ENCODE assay signal across 8 cellular contexts in the genomic region with DNA sequence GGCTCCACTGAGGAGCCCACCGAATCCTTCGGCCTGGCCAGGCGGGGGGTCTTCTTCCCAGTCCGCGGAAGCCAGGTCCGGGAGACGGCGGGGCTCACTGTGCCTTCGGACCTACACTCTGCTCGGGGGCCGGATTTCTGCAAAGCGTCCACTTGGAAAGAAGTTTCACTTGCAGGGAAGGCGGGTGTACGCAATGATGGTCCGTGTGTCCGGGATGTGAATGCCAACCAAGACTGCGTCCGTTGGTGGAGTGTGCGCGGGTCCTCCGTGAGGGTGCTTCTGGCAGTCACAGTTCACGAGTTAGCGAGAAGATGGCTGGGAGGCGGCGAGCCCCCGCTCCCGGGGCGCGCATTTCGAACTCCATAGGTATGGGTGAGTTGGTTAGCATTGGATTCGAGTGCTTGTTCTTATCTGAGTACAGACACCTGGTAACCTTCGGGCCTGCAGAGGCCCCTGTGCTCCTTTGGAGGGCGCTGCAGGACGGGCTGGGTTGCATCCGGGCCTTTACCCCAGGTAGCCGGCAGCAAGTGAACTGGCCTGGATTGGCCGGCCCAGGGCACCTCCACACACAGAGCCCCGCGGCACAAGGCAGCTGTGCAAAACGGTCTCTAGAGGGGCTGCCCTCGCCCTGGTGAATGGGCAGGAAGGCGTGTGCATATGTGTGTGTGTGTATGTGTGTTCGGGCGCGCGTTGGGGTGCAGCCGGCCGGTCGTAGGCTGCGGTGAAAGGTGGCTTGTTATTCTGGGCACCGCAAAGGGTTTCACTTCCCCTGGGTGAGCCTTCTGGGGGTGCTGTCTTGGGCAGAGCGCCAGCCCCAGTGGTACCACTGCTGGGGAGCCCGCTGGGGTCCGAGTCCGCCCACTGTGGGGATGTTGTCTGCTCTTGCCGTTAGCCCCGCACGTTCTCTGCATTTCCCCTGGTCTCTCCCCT. TPM values are rescaled to one million over a fixed set of nuclear protein-coding genes. Genes with fewer than 3 reads are reported as not detected.
DNase-seq lines count a peak whose midpoint lies in the region; ATAC-seq, FAIRE-seq and TF ChIP-seq lines count a peak whose summit lies in the region.

No MANE protein-coding gene starts in this region.

- H3K4me2 ChIP-seq in astrocyte (ENCODE audit: low read length): peak overlapping the region; percentile 98

- H3K4me1 ChIP-seq in astrocyte (ENCODE audit: insufficient read depth, low read length): peaks cover 4% of the 10 kb centered on the region

- no peak overlapping the region for H3K27ac Mint-ChIP-seq in astrocyte (ENCODE audit: unreplicated experiment)
- peak overlapping the region; percentile 30 to 94 (median 88) for H3K27ac Mint-ChIP-seq in immature natural killer cell
- H3K27ac Mint-ChIP-seq in osteocyte (ENCODE audit: unreplicated experiment): no peak overlapping the region

- H3K36me3 ChIP-seq in SK-N-MC (ENCODE audit: insufficient read depth, low read length) (no peaks in the 10 kb centered on the region), astrocyte (ENCODE audit: insufficient read depth, low read length) (no peaks in the 10 kb centered on the region)

- H3K79me2 ChIP-seq in astrocyte (ENCODE audit: insufficient read depth, low read length): no peaks in the 10 kb centered on the region

- ATAC-seq in GM18508 (IDR thresholded peaks at IDR 0.05; ENCODE audit: insufficient read depth, unreplicated experiment): peak; percentile 52
- peak; percentile 52 for ATAC-seq in HG02970 (IDR thresholded peaks at IDR 0.05; ENCODE audit: low FRiP score, unreplicated experiment)

- no peaks in the 10 kb centered on the region for H3K27me3 ChIP-seq in astrocyte (ENCODE audit: insufficient read depth, low read length)

- H3K27me3 Mint-ChIP-seq in astrocyte (ENCODE audit: low read depth, unreplicated experiment): peaks cover 20% of the 10 kb centered on the region
- peaks cover 8 to 18% (median 9%) of the 10 kb centered on the region in 3 donors for H3K27me3 Mint-ChIP-seq in immature natural killer cell (ENCODE audit: low read depth in 3 of 3)
- H3K27me3 Mint-ChIP-seq in osteocyte (ENCODE audit: unreplicated experiment): peaks cover 24% of the 10 kb centered on the region

- peak overlapping the region; percentile 78 for H3K4me3 Mint-ChIP-seq in astrocyte (ENCODE audit: unreplicated experiment)
- H3K4me3 Mint-ChIP-seq in immature natural killer cell: peak overlapping the region; percentile 91 to 97 (median 95)
- no peak overlapping the region for H3K4me3 Mint-ChIP-seq in osteocyte (ENCODE audit: unreplicated experiment)

- DNase-seq in SK-N-MC (ENCODE audit: low read depth, low spot score) (no peak), astrocyte (ENCODE audit: low read depth) (peak; percentile 15), immature natural killer cell (peak; percentile 69 to 81 (median 75)), osteocyte (ENCODE audit: extremely low spot score, unreplicated experiment) (no peak), NCI-H146 (lab: John Stamatoyannopoulos, UW) (no peak)
- DNase-seq in stimulated activated CD4-positive, alpha-beta T cell treated with anti-CD3 and anti-CD28 coated beads, Interleukin-2, amount 100 ng/mL, for 4 hours (ENCODE audit: low read depth): peak; percentile 29

- TF ChIP-seq CTCF in astrocyte (IDR thresholded peaks at IDR 0.05; ENCODE audit: insufficient read depth, low read depth, low read length): no peak
- TF ChIP-seq CTCF in osteocyte (IDR thresholded peaks at IDR 0.05): no peak

- no peak overlapping the region for H3K27ac ChIP-seq in SK-N-MC
- no peak overlapping the region for H3K27ac ChIP-seq in astrocyte (ENCODE audit: low read depth, low read length)

- peaks cover 8% of the 10 kb centered on the region for H3K4me1 Mint-ChIP-seq in astrocyte (ENCODE audit: low read depth, unreplicated experiment)
- H3K4me1 Mint-ChIP-seq in immature natural killer cell: peaks cover 30 to 38% of the 10 kb centered on the region in 2 donors
- H3K4me1 Mint-ChIP-seq in osteocyte (ENCODE audit: unreplicated experiment): peaks cover 2% of the 10 kb centered on the region

- no peaks in the 10 kb centered on the region for H4K20me1 ChIP-seq in astrocyte (ENCODE audit: insufficient read depth, low read length)

- no peak for FAIRE-seq in astrocyte (lab: Jason Lieb, UNC)

- H3K36me3 Mint-ChIP-seq in astrocyte (ENCODE audit: low read depth, unreplicated experiment) (no peaks in the 10 kb centered on the region), immature natural killer cell (no peaks in the 10 kb centered on the region), osteocyte (ENCODE audit: unreplicated experiment) (no peaks in the 10 kb centered on the region)

- H3K4me3 ChIP-seq in SK-N-MC (peak overlapping the region; percentile 23; the same call in 1 of the 2 replicates), astrocyte (ENCODE audit: insufficient read depth, low read depth, low read length) (peak overlapping the region; percentile 69)

- H3K9me3 ChIP-seq in SK-N-MC (ENCODE audit: low read depth, low read length) (no peaks in the 10 kb centered on the region), astrocyte (ENCODE audit: insufficient read depth, low read depth, low read length) (no peaks in the 10 kb centered on the region)

- peak overlapping the region; percentile 99 for H2AFZ ChIP-seq in astrocyte (ENCODE audit: low read depth, low read length)

- H3K9ac ChIP-seq in SK-N-MC (ENCODE audit: insufficient read length) (no peak overlapping the region), astrocyte (ENCODE audit: low read length) (peak overlapping the region; percentile 70)

- H3K9me3 Mint-ChIP-seq in astrocyte (ENCODE audit: unreplicated experiment): no peaks in the 10 kb centered on the region
- no peaks in the 10 kb centered on the region for H3K9me3 Mint-ChIP-seq in immature natural killer cell
- H3K9me3 Mint-ChIP-seq in osteocyte (ENCODE audit: unreplicated experiment): no peaks in the 10 kb centered on the region

RNA-seq across cellular contexts. Expression of gene CYP2R1, which starts 13.3 kb away (rescaled TPM):
- total RNA-seq in astrocyte: 9.9 and 11.1 TPM in 2 replicates
- 10 to 100 TPM; 15.8 to 21.8 (median 16.2) TPM for polyA plus RNA-seq in immature natural killer cell
- 6.4 and 7.0 TPM in 2 replicates for total RNA-seq in osteocyte

Comparison
In these comparisons a context has a peak if more than half of its experiments do, and no peak if none do; other contexts are left out.
1. DNase-seq: peak in astrocyte (single experiment), immature natural killer cell (3 of 3) and stimulated activated CD4-positive, alpha-beta T cell treated with anti-CD3 and anti-CD28 coated beads, Interleukin-2, amount 100 ng/mL, for 4 hours (single experiment); none in SK-N-MC (single experiment), osteocyte (single experiment) and NCI-H146 (single experiment).
2. H3K27ac Mint-ChIP-seq: peak in immature natural killer cell (6 of 6); none in astrocyte (single experiment) and osteocyte (single experiment).